In genomic region chr5:23420214-23420613, GRCh38 we compare ENCODE assay signal across 7 cellular contexts.
A peak's percentile ranks its signal among the peaks of the same experiment; 100 is the strongest.
DNase-seq lines count a peak whose midpoint lies in the region; ATAC-seq, FAIRE-seq and TF ChIP-seq lines count a peak whose summit lies in the region.
"Not testable (repeated sequence)": the region's sequence is repeated elsewhere in the genome, so short reads cannot be mapped to it uniquely, and the experiment has no call there.

No MANE protein-coding gene starts in this region.

- not testable (repeated sequence) for H3K27me3 ChIP-seq in GM23338 (ENCODE audit: insufficient read depth); GM12878 (replicated peaks in 1 of 2; ENCODE audit: control insufficient read depth in 2 of 2, insufficient read depth in 2 of 2, low read length in 1 of 2); right lobe of liver

- not testable (repeated sequence) for H3F3A ChIP-seq in GM23338 (replicated peaks; ENCODE audit: low read depth)

- H3K27ac Mint-ChIP-seq in GM23338 (peak overlapping the region; percentile 92), glutamatergic neuron (ENCODE audit: unreplicated experiment) (peak overlapping the region; percentile 84)

- DNase-seq in GM23338 (ENCODE audit: low spot score); GM12878 (ENCODE audit: low read depth, low spot score); glutamatergic neuron: not testable (repeated sequence)
- DNase-seq in NOMO-1 treated with dmso at 0.1 percent for 144 hours (lab: John Stamatoyannopoulos, UW; ENCODE audit: unreplicated experiment) (peak; percentile 15), kidney tubule cell (ENCODE audit: low spot score) (peak; percentile 44), right lobe of liver (peak in 2 of 3 donors; percentile 39 to 55), retina (peak; percentile 15)

- TF ChIP-seq EP300 in GM12878 (IDR thresholded peaks at IDR 0.05; ENCODE audit: borderline replicate concordance in 1 of 2, control insufficient read depth in 1 of 2, low read depth in 2 of 2, low read length in 2 of 2), result not testable (repeated sequence)

- TF ChIP-seq CTCF in GM23338 (conservative IDR thresholded peaks at IDR 0.05; ENCODE audit: low read depth in 2 of 2); GM12878 (IDR thresholded peaks at IDR 0.05 in 2 of 3, conservative IDR thresholded peaks at IDR 0.05 in 1 of 3; ENCODE audit: control insufficient read depth in 2 of 3, extremely low read depth in 1 of 3, insufficient read depth in 1 of 3, low read depth in 3 of 3, low read length in 3 of 3); glutamatergic neuron (IDR thresholded peaks at IDR 0.05; ENCODE audit: partially characterized antibody, unreplicated experiment); right lobe of liver (IDR thresholded peaks at IDR 0.05): not testable (repeated sequence)

- not testable (repeated sequence) for H3K9me3 Mint-ChIP-seq in GM23338; glutamatergic neuron (ENCODE audit: unreplicated experiment)

- 2% methylated on average over 3 of the region's 3 CpGs for WGBS in GM12878 (ENCODE audit: insufficient coverage, insufficient replicate concordance, low lambda C conversion rate, missing lambda C conversion rate)
- WGBS in right lobe of liver (ENCODE audit: insufficient coverage, low coverage, low lambda C conversion rate, missing lambda C conversion rate), result 24% methylated on average over 3 of the region's 3 CpGs

- SMC1A ChIA-PET in GM12878 (lab: Charles Lee; ENCODE audit: uncharacterized antibody, unreplicated experiment), result interaction anchor here (1.3 kb wide), 1 partner anchor 30 kb away, joined by 3 read pairs; no protein-coding TSS in a partner anchor

- not testable (repeated sequence) for H3K27me3 Mint-ChIP-seq in GM23338 (ENCODE audit: insufficient read depth, low read depth, poor library complexity); glutamatergic neuron (ENCODE audit: unreplicated experiment)

- H3K4me3 Mint-ChIP-seq in GM23338; glutamatergic neuron (ENCODE audit: unreplicated experiment): not testable (repeated sequence)

- BruUV-seq in GM12878 (replicated peaks; lab: Mats Ljungman, UMichigan), result not testable (repeated sequence)

- POLR2A ChIA-PET in GM12878 (lab: Charles Lee), result not testable (repeated sequence)

- not testable (repeated sequence) for H3K79me2 ChIP-seq in GM23338 (replicated peaks; ENCODE audit: insufficient read depth); GM12878 (ENCODE audit: control insufficient read depth, insufficient read depth, low read length)

- H3K4me1 Mint-ChIP-seq in GM23338, result peaks cover 23% of the 10 kb centered on the region
- not testable (repeated sequence) for H3K4me1 Mint-ChIP-seq in glutamatergic neuron (ENCODE audit: low read depth, unreplicated experiment)

- not testable (repeated sequence) for H2AFZ ChIP-seq in GM23338; GM12878 (ENCODE audit: control insufficient read depth, low read depth, low read length)

- CTCF ChIA-PET in GM12878 (lab: Yijun Ruan, JAX), result not testable (repeated sequence)

- ATAC-seq in GM23338, result not testable (repeated sequence)
- ATAC-seq in GM12878, result peak; percentile 45; the same call in 2 of the 3 replicates
- peak; percentile 60 to 84 (median 82) for ATAC-seq in right lobe of liver

- not testable (repeated sequence) for H3K36me3 Mint-ChIP-seq in GM23338 (ENCODE audit: low read depth); glutamatergic neuron (ENCODE audit: unreplicated experiment)

- not testable (repeated sequence) for H3K36me3 ChIP-seq in GM23338 (ENCODE audit: insufficient read depth); GM12878 (ENCODE audit: control insufficient read depth in 2 of 2, insufficient read depth in 2 of 2, low read length in 1 of 2); right lobe of liver

- not testable (repeated sequence) for H3K27ac ChIP-seq in GM23338 (ENCODE audit: low read depth); GM12878 (ENCODE audit: control insufficient read depth, insufficient read depth)
- H3K27ac ChIP-seq in right lobe of liver, result peak overlapping the region in 2 of 3 donors; percentile 42 to 47

- intact Hi-C loops in GM12878 (cut with micrococcal nuclease; ENCODE audit: unreplicated experiment); right lobe of liver (cut with DNase I): not testable (repeated sequence)

- H3K4me2 ChIP-seq in GM23338; GM12878 (ENCODE audit: control insufficient read depth, insufficient read depth): not testable (repeated sequence)

- TF ChIP-seq POLR2A in GM12878 (IDR thresholded peaks at IDR 0.05; ENCODE audit: low read depth, low read length); right lobe of liver (IDR thresholded peaks at IDR 0.05): not testable (repeated sequence)

- in situ Hi-C loops in GM12878 (cut with MboI), result not testable (repeated sequence)

- H3K9me2 ChIP-seq in GM23338 (ENCODE audit: insufficient read depth), result peaks cover 12% of the 10 kb centered on the region

- RAD21 ChIA-PET in GM12878 (lab: Charles Lee; ENCODE audit: unreplicated experiment), result not testable (repeated sequence)

- not testable (repeated sequence) for TF ChIP-seq RAD21 in GM12878 (IDR thresholded peaks at IDR 0.05; ENCODE audit: insufficient read depth, low read depth, low read length)

- not testable (repeated sequence) for H3K4me1 ChIP-seq in GM23338 (ENCODE audit: insufficient read depth); GM12878 (ENCODE audit: control insufficient read depth, insufficient read depth, low read length)
- H3K4me1 ChIP-seq in right lobe of liver, result peaks cover 0 to 13% (median 0%) of the 10 kb centered on the region in 4 donors

- not testable (repeated sequence) for H3K4me3 ChIP-seq in GM23338, GM12878, right lobe of liver

- H4K20me1 ChIP-seq in GM23338 (replicated peaks; ENCODE audit: insufficient read depth); GM12878 (ENCODE audit: control insufficient read depth, insufficient read depth): not testable (repeated sequence)

- H3K9me3 ChIP-seq in GM12878 (replicated peaks; ENCODE audit: control insufficient read depth, insufficient read depth, low read length); right lobe of liver: not testable (repeated sequence)

- FAIRE-seq in GM12878 (lab: Jason Lieb, UNC), result not testable (repeated sequence)

- not testable (repeated sequence) for H3K9ac ChIP-seq in GM12878 (ENCODE audit: control insufficient read depth, insufficient read depth, low read length)
